ENCODE assay signal across 8 cellular contexts in genomic region chr11:35615911-35616900, GRCh38. TPM values are rescaled to one million over a fixed set of nuclear protein-coding genes. Genes with fewer than 3 reads are reported as not detected.
A peak's percentile ranks its signal among the peaks of the same experiment; 100 is the strongest.
DNase-seq lines count a peak whose midpoint lies in the region; ATAC-seq and TF ChIP-seq lines count a peak whose summit lies in the region.

No MANE protein-coding gene starts in this region.

- ATAC-seq in activated CD4-positive, alpha-beta T cell treated with anti-CD3 and anti-CD28 coated beads for 36 hours: no peak
- ATAC-seq in GM21825 (IDR thresholded peaks at IDR 0.05; ENCODE audit: unreplicated experiment): no peak

- H3K36me3 Mint-ChIP-seq in activated CD4-positive, alpha-beta T cell treated with anti-CD3 and anti-CD28 coated beads for 36 hours (ENCODE audit: low read depth): no peaks in the 10 kb centered on the region

- no peaks in the 10 kb centered on the region for H3F3A ChIP-seq in OCI-LY1 (ENCODE audit: insufficient read depth, low read length)

- peak; percentile 24 for DNase-seq in activated CD4-positive, alpha-beta T cell treated with anti-CD3 and anti-CD28 coated beads for 36 hours
- DNase-seq in activated CD4-positive, alpha-beta T cell treated with anti-CD3 and anti-CD28 coated beads, Interleukin-2, amount 50 U/mL, for 4 hours: no peak
- DNase-seq in HuH-7.5 (ENCODE audit: low spot score): peak; percentile 38
- DNase-seq in cerebellum (ENCODE audit: low spot score): peak; percentile 67
- peak; percentile 95 for DNase-seq in medulla oblongata (ENCODE audit: extremely low spot score)
- DNase-seq in activated effector memory CD4-positive, alpha-beta T cell treated with anti-CD3 and anti-CD28 coated beads, Interleukin-2, amount 50 U/mL, for 16 hours: no peak

- no peaks in the 10 kb centered on the region for H3K36me3 ChIP-seq in OCI-LY1 (ENCODE audit: insufficient read depth, low read length)

- H4K20me1 ChIP-seq in OCI-LY1 (ENCODE audit: insufficient read depth, low read length): no peaks in the 10 kb centered on the region

- H3K9me2 ChIP-seq in OCI-LY1 (ENCODE audit: low read depth, low read length): no peaks in the 10 kb centered on the region

- no peak overlapping the region for H3K4me2 ChIP-seq in OCI-LY1 (ENCODE audit: low read length)

- no peaks in the 10 kb centered on the region for H3K4me1 ChIP-seq in OCI-LY1 (ENCODE audit: insufficient read depth, low read length, severe bottlenecking)

- H2AFZ ChIP-seq in OCI-LY1 (ENCODE audit: low read length): no peak overlapping the region

- H3K9me3 ChIP-seq in OCI-LY1 (ENCODE audit: low read length): no peaks in the 10 kb centered on the region

- intact Hi-C loops in activated CD4-positive, alpha-beta T cell treated with anti-CD3 and anti-CD28 coated beads for 36 hours (cut with DNase I, micrococcal nuclease): loop anchor here (1.0 to 10.0 kb wide), 12 partner anchors 47 to 1129 kb away; partner anchors contain the start of genes LDLRAD3 (in 1 of the 2) and TRIM44 (in 1 of the 2)

- H3K9ac ChIP-seq in OCI-LY1 (ENCODE audit: low read length): no peak overlapping the region

- no peak overlapping the region for H3K4me3 ChIP-seq in OCI-LY1 (ENCODE audit: low read depth, low read length, poor library complexity, severe bottlenecking)

- peaks cover 11% of the 10 kb centered on the region for H3K4me1 Mint-ChIP-seq in activated CD4-positive, alpha-beta T cell treated with anti-CD3 and anti-CD28 coated beads for 36 hours

- H3K27ac ChIP-seq in OCI-LY1 (ENCODE audit: low read depth, low read length, poor library complexity, severe bottlenecking): no peak overlapping the region

- no peaks in the 10 kb centered on the region for H3K9me3 Mint-ChIP-seq in activated CD4-positive, alpha-beta T cell treated with anti-CD3 and anti-CD28 coated beads for 36 hours (ENCODE audit: low read depth)

- POLR2A ChIA-PET in activated CD4-positive, alpha-beta T cell treated with anti-CD3 and anti-CD28 coated beads for 36 hours (lab: Charles Lee): no interaction called here

- no peaks in the 10 kb centered on the region for H3K79me2 ChIP-seq in OCI-LY1 (ENCODE audit: insufficient read depth, low read length)

- CTCF ChIA-PET in activated CD4-positive, alpha-beta T cell treated with anti-CD3 and anti-CD28 coated beads for 36 hours (lab: Charles Lee): interaction anchor here (0.6 to 2.4 kb wide), 15 partner anchors 11 to 877 kb away, joined by 3 to 13 read pairs (median 3); no protein-coding TSS in a partner anchor

- H3K27me3 Mint-ChIP-seq in activated CD4-positive, alpha-beta T cell treated with anti-CD3 and anti-CD28 coated beads for 36 hours: peaks cover 45% of the 10 kb centered on the region

- no peak overlapping the region for H3K27ac Mint-ChIP-seq in activated CD4-positive, alpha-beta T cell treated with anti-CD3 and anti-CD28 coated beads for 36 hours

- no peaks in the 10 kb centered on the region for H3K27me3 ChIP-seq in OCI-LY1 (ENCODE audit: insufficient read depth, low read length)

- TF ChIP-seq CTCF in OCI-LY1 (IDR thresholded peaks at IDR 0.05; ENCODE audit: low read length): peak; percentile 74

- no peak overlapping the region for H3K4me3 Mint-ChIP-seq in activated CD4-positive, alpha-beta T cell treated with anti-CD3 and anti-CD28 coated beads for 36 hours

RNA-seq across cellular contexts. Expression of gene FJX1, which starts 2.1 kb away (rescaled TPM):
- total RNA-seq in activated CD4-positive, alpha-beta T cell treated with anti-CD3 and anti-CD28 coated beads for 36 hours: under 1 TPM; 0.69 to 0.74 TPM
- 17.2 TPM for total RNA-seq in cerebellum

RNA-seq across cellular contexts. Expression of gene TRIM44, which starts 46.4 kb away (rescaled TPM):
- 10 to 100 TPM; 38.1 to 39.9 TPM for total RNA-seq in activated CD4-positive, alpha-beta T cell treated with anti-CD3 and anti-CD28 coated beads for 36 hours
- 19.9 TPM for total RNA-seq in cerebellum

Comparison
In these comparisons a context has a peak if more than half of its experiments do, and no peak if none do; other contexts are left out.
1. DNase-seq: peak in activated CD4-positive, alpha-beta T cell treated with anti-CD3 and anti-CD28 coated beads for 36 hours (single experiment), HuH-7.5 (single experiment), cerebellum (single experiment) and medulla oblongata (single experiment); none in activated CD4-positive, alpha-beta T cell treated with anti-CD3 and anti-CD28 coated beads, Interleukin-2, amount 50 U/mL, for 4 hours (0 of 2) and activated effector memory CD4-positive, alpha-beta T cell treated with anti-CD3 and anti-CD28 coated beads, Interleukin-2, amount 50 U/mL, for 16 hours (single experiment).
2. RNA of gene FJX1, which starts 2.1 kb away (total RNA-seq): 17.2 TPM in cerebellum (single experiment); 0.69 to 0.74 TPM in activated CD4-positive, alpha-beta T cell treated with anti-CD3 and anti-CD28 coated beads for 36 hours; every median in the first group is over 10 times any median in the second.